13 cellular contexts compared by ENCODE assay signal in genomic region chr10:94591461-94592205, GRCh38. TPM values are rescaled to one million over a fixed set of nuclear protein-coding genes. Genes with fewer than 3 reads are reported as not detected.
DNase-seq lines count a peak whose midpoint lies in the region; ATAC-seq and TF ChIP-seq lines count a peak whose summit lies in the region.
"Had no signal": no experiment of that assay in that cellular context is flagged by ENCODE, and none has a peak within 500 bp of the region (broad histone marks: within the 10 kb centered on the region; RNA-seq: fewer than 3 reads in every experiment).

No MANE protein-coding gene starts in this region.

- POLR2A ChIA-PET in GM10248 (lab: Yijun Ruan, JAX), result no interaction called here

- no peak for TF ChIP-seq CTCF in GM10248 (IDR thresholded peaks at IDR 0.05; ENCODE audit: control extremely low read depth, extremely low read depth, low read depth, missing control alignments)

- CTCF ChIA-PET in GM10248 (lab: Yijun Ruan, JAX), result no interaction called here

- peak; percentile 25 for DNase-seq in GM10248 (ENCODE audit: extremely low spot score)
- no peak for DNase-seq in NCI-H2029 treated with DMSO at 0.1 percent for 48 hours (lab: John Stamatoyannopoulos, UW)
- no peak for DNase-seq in sciatic nerve (ENCODE audit: low spot score)
- DNase-seq in NCI-H748 (lab: John Stamatoyannopoulos, UW; ENCODE audit: unreplicated experiment), result no peak
- DNase-seq in C1 segment of cervical spinal cord (lab: John Stamatoyannopoulos, UW), result no peak
- DNase-seq: HCEC 1CT; NCI-H2171; ovary; stimulated activated CD4-positive, alpha-beta T cell treated with anti-CD3 and anti-CD28 coated beads, Interleukin-1b, Interleukin-23, amount 100 ng/mL, for 48 hours had no signal

- ATAC-seq in GM18870 (IDR thresholded peaks at IDR 0.05; ENCODE audit: unreplicated experiment) (peak; percentile 95), HG02610 (IDR thresholded peaks at IDR 0.05; ENCODE audit: unreplicated experiment) (peak; percentile 96), HG03439 (IDR thresholded peaks at IDR 0.05; ENCODE audit: unreplicated experiment) (peak; percentile 95), sciatic nerve (no peak)
- ATAC-seq: left lobe of liver had no signal

- intact Hi-C loops in sciatic nerve (cut with DNase I), result no loop called here

RNA-seq across cellular contexts. Expression of gene HELLS, which starts 46.0 kb away (rescaled TPM):
- 6.2 TPM for total RNA-seq in sciatic nerve
